Comparison of ENCODE assay signal across 9 cellular contexts in the genomic region with DNA sequence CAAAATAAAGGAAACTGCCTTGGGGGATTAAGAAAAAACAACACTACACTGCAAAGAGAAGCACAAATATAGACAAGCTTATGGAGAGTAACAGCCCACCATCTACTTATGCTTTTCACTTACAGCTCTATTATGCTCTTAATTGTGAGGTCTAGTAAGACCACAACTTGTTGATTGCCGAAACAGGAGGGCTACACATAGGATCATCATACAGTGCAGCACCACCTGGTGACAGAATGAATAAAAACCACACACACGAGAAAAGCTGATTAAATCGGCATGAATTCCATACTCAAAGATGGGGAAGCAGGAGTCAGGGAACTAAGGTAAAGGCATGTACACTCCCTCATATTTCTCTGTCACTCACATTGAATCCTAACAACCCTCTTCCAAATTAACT.
DNase-seq lines count a peak whose midpoint lies in the region; ATAC-seq and TF ChIP-seq lines count a peak whose summit lies in the region.
"Had no signal": no experiment of that assay in that cellular context is flagged by ENCODE, and none has a peak within 500 bp of the region (broad histone marks: within the 10 kb centered on the region; RNA-seq: fewer than 3 reads in every experiment).

No MANE protein-coding gene starts in this region.

- no peak for ATAC-seq in activated naive CD4-positive, alpha-beta T cell treated with anti-CD3 and anti-CD28 coated beads, Interleukin-2, amount 50 U/mL, for 72 hours
- ATAC-seq in left lung: no peak

- H3K27ac ChIP-seq in DOHH2 (ENCODE audit: low read depth, low read length): no peak overlapping the region
- H3K27ac ChIP-seq in left lung: no peak overlapping the region

- H4K20me1 ChIP-seq in DOHH2 (ENCODE audit: control insufficient read depth, insufficient read depth, low read depth, low read length): no peaks in the 10 kb centered on the region

- TF ChIP-seq RAD21 in Ishikawa (IDR thresholded peaks at IDR 0.05; ENCODE audit: low read depth): peak; percentile 38; the same call in 1 of the 2 replicates

- H3K9me3 ChIP-seq in DOHH2 (ENCODE audit: control insufficient read depth, insufficient read depth, low read length) (no peaks in the 10 kb centered on the region), left lung (no peaks in the 10 kb centered on the region)

- H3K79me2 ChIP-seq in DOHH2 (ENCODE audit: control insufficient read depth, low read length): no peaks in the 10 kb centered on the region

- H3K36me3 Mint-ChIP-seq in activated naive CD4-positive, alpha-beta T cell treated with anti-CD3 and anti-CD28 coated beads, Interleukin-2, amount 50 U/mL, for 72 hours: no peaks in the 10 kb centered on the region

- peaks cover 0 to 3% of the 10 kb centered on the region in 2 donors for H3K9me3 Mint-ChIP-seq in activated naive CD4-positive, alpha-beta T cell treated with anti-CD3 and anti-CD28 coated beads, Interleukin-2, amount 50 U/mL, for 72 hours

- H3K9me2 ChIP-seq in DOHH2 (replicated peaks; ENCODE audit: control insufficient read depth, low read length): no peaks in the 10 kb centered on the region

- H3K4me1 ChIP-seq in DOHH2 (ENCODE audit: control insufficient read depth, low read length) (peaks cover 16% of the 10 kb centered on the region), left lung (no peaks in the 10 kb centered on the region)

- TF ChIP-seq EP300 in Ishikawa (IDR thresholded peaks at IDR 0.05; ENCODE audit: borderline replicate concordance): no peak

- peak overlapping the region; percentile 55 for H3K4me2 ChIP-seq in DOHH2 (ENCODE audit: low read length)

- no peak overlapping the region for H3K27ac Mint-ChIP-seq in activated naive CD4-positive, alpha-beta T cell treated with anti-CD3 and anti-CD28 coated beads, Interleukin-2, amount 50 U/mL, for 72 hours

- H3K4me3 ChIP-seq in DOHH2 (ENCODE audit: low read length): peak overlapping the region; percentile 35
- no peak overlapping the region for H3K4me3 ChIP-seq in left lung

- H3F3A ChIP-seq in DOHH2 (ENCODE audit: control insufficient read depth, insufficient read depth): no peaks in the 10 kb centered on the region

- H3K36me3 ChIP-seq in DOHH2 (ENCODE audit: control insufficient read depth, low read length) (no peaks in the 10 kb centered on the region), left lung (no peaks in the 10 kb centered on the region)

- H3K27me3 ChIP-seq in DOHH2 (ENCODE audit: control insufficient read depth, low read length) (no peaks in the 10 kb centered on the region), left lung (no peaks in the 10 kb centered on the region)

- DNase-seq in amniotic stem cell (lab: John Stamatoyannopoulos, UW) (peak; percentile 36), lung microvascular endothelial cell (ENCODE audit: low read depth in 2 of 2) (peak; percentile 69 to 78), GM20000 (ENCODE audit: low spot score) (no peak), mucosa of gallbladder (ENCODE audit: low spot score) (no peak), left lung (no peak)
- DNase-seq in activated naive CD4-positive, alpha-beta T cell treated with anti-CD3 and anti-CD28 coated beads, Interleukin-2, amount 50 U/mL, for 72 hours (ENCODE audit: low spot score in 2 of 2): no peak
- DNase-seq: activated CD4-positive, alpha-beta T cell treated with anti-CD3 and anti-CD28 coated beads for 1 hour had no signal

- intact Hi-C loops in left lung (cut with DNase I): no loop called here

- TF ChIP-seq CTCF in DOHH2 (IDR thresholded peaks at IDR 0.05; ENCODE audit: low read depth, low read length, poor library complexity, severe bottlenecking) (peak; percentile 56), GM20000 (IDR thresholded peaks at IDR 0.05; ENCODE audit: extremely low read depth, missing control alignments) (no peak), left lung (IDR thresholded peaks at IDR 0.05) (no peak)

TF ChIP-seq in Ishikawa, 13 proteins besides CTCF, POLR2A, EP300 and RAD21:
- TF ChIP-seq, protein P1, sequence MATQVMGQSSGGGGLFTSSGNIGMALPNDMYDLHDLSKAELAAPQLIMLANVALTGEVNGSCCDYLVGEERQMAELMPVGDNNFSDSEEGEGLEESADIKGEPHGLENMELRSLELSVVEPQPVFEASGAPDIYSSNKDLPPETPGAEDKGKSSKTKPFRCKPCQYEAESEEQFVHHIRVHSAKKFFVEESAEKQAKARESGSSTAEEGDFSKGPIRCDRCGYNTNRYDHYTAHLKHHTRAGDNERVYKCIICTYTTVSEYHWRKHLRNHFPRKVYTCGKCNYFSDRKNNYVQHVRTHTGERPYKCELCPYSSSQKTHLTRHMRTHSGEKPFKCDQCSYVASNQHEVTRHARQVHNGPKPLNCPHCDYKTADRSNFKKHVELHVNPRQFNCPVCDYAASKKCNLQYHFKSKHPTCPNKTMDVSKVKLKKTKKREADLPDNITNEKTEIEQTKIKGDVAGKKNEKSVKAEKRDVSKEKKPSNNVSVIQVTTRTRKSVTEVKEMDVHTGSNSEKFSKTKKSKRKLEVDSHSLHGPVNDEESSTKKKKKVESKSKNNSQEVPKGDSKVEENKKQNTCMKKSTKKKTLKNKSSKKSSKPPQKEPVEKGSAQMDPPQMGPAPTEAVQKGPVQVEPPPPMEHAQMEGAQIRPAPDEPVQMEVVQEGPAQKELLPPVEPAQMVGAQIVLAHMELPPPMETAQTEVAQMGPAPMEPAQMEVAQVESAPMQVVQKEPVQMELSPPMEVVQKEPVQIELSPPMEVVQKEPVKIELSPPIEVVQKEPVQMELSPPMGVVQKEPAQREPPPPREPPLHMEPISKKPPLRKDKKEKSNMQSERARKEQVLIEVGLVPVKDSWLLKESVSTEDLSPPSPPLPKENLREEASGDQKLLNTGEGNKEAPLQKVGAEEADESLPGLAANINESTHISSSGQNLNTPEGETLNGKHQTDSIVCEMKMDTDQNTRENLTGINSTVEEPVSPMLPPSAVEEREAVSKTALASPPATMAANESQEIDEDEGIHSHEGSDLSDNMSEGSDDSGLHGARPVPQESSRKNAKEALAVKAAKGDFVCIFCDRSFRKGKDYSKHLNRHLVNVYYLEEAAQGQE (IDR thresholded peaks at IDR 0.05; ENCODE audit: low read depth): no peak
- no peak for TF ChIP-seq CEBPB (IDR thresholded peaks at IDR 0.05)
- no peak for TF ChIP-seq TCF12 (IDR thresholded peaks at IDR 0.05; ENCODE audit: low read depth)
- TF ChIP-seq EGR1 (IDR thresholded peaks at IDR 0.05): no peak
- TF ChIP-seq, protein P2, sequence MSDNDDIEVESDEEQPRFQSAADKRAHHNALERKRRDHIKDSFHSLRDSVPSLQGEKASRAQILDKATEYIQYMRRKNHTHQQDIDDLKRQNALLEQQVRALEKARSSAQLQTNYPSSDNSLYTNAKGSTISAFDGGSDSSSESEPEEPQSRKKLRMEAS (IDR thresholded peaks at IDR 0.05): no peak
- no peak for TF ChIP-seq CREB1 (IDR thresholded peaks at IDR 0.05; ENCODE audit: low read depth)
- no peak for TF ChIP-seq TEAD4 (IDR thresholded peaks at IDR 0.05)
- TF ChIP-seq, protein P3, sequence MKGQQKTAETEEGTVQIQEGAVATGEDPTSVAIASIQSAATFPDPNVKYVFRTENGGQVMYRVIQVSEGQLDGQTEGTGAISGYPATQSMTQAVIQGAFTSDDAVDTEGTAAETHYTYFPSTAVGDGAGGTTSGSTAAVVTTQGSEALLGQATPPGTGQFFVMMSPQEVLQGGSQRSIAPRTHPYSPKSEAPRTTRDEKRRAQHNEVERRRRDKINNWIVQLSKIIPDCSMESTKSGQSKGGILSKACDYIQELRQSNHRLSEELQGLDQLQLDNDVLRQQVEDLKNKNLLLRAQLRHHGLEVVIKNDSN (IDR thresholded peaks at IDR 0.05): no peak
- TF ChIP-seq FOXM1 (IDR thresholded peaks at IDR 0.05; ENCODE audit: borderline replicate concordance, low read depth): no peak
- TF ChIP-seq TAF1 (IDR thresholded peaks at IDR 0.05; ENCODE audit: low read depth): no peak
- no peak for TF ChIP-seq YY1 (IDR thresholded peaks at IDR 0.05; ENCODE audit: low read depth)
- no peak for TF ChIP-seq NFIC (IDR thresholded peaks at IDR 0.05)
- TF ChIP-seq ZBTB7A (IDR thresholded peaks at IDR 0.05; ENCODE audit: low read depth): no peak

Comparison
In these comparisons a context has a peak if more than half of its experiments do, and no peak if none do; other contexts are left out.
1. DNase-seq: peak in amniotic stem cell (single experiment) and lung microvascular endothelial cell (2 of 2); none in GM20000 (single experiment), mucosa of gallbladder (single experiment), activated naive CD4-positive, alpha-beta T cell treated with anti-CD3 and anti-CD28 coated beads, Interleukin-2, amount 50 U/mL, for 72 hours (0 of 2) and left lung (0 of 2).